Comparison of ENCODE assay signal across 30 cellular contexts in genomic region chr10:127579640-127580039, GRCh38. TPM values are rescaled to one million over a fixed set of nuclear protein-coding genes. Genes with fewer than 3 reads are reported as not detected.
"Had no signal": no experiment of that assay in that cellular context is flagged by ENCODE, and none has a peak within 500 bp of the region (broad histone marks: within the 10 kb centered on the region; RNA-seq: fewer than 3 reads in every experiment).

No MANE protein-coding gene starts in this region.

- H3K36me3 ChIP-seq: gastrocnemius medialis, heart left ventricle, ovary, spleen, tibial artery, uterus had no signal

- ATAC-seq: esophagus mucosa; gastrocnemius medialis; left lobe of liver; naive thymus-derived CD4-positive, alpha-beta T cell; psoas muscle; stimulated activated memory B cell treated with anti-CD40 and anti-IgM and Interleukin-4, amounts not matched to agents 10 μg/mL and 1 μg/mL and 100 μg/mL, for 72 hours; stimulated activated naive CD8-positive, alpha-beta T cell treated with anti-CD3 and anti-CD28 coated beads, Interleukin-15, Interleukin-2, amounts not matched to agents 100 U/mL and 50 U/mL, for 24 hours had no signal

- H3K9me3 ChIP-seq: gastrocnemius medialis, heart left ventricle, ovary, psoas muscle, spleen, testis, tibial artery, uterus had no signal

- DNase-seq: cerebellar nuclear complex; cortex of kidney; gastrocnemius medialis; heart left ventricle; mammary epithelial cell; mesendoderm; midbrain; naive thymus-derived CD4-positive, alpha-beta T cell; nephron progenitor cell; occipital lobe; ovary; posterior cingulate gyrus; psoas muscle; retina; spleen; stimulated activated CD4-positive, alpha-beta T cell treated with anti-CD3 and anti-CD28 coated beads, Interleukin-4, amount 100 ng/mL, for 4 hours; stimulated activated naive CD8-positive, alpha-beta T cell treated with anti-CD3 and anti-CD28 coated beads, Interleukin-15, Interleukin-2, amounts not matched to agents 100 U/mL and 50 U/mL, for 24 hours; substantia nigra; testis; tibial artery; uterus had no signal

- H3K4me1 ChIP-seq: psoas muscle, spleen, uterus had no signal

- H3K4me3 ChIP-seq: gastrocnemius medialis, heart left ventricle, hepatocyte, ovary, psoas muscle, skin epidermis, spleen, tibial artery, uterus had no signal

- H3K27me3 ChIP-seq: gastrocnemius medialis, ovary, testis, uterus had no signal

- H3K27ac ChIP-seq: hepatocyte, ovary, psoas muscle, skin epidermis, spleen, testis, tibial artery, uterus had no signal

RNA-seq across cellular contexts. Expression of gene NPS, which starts 30.5 kb away (rescaled TPM):
- total RNA-seq: dermis microvascular lymphatic vessel endothelial cell; esophagus mucosa; gastrocnemius medialis; glomerular endothelial cell; heart left ventricle; hepatocyte; left lobe of liver; lower leg skin; mammary epithelial cell; mucosa of gallbladder; naive thymus-derived CD4-positive, alpha-beta T cell; occipital lobe; ovary; psoas muscle; spleen; testis; uterus had no signal
